27 cellular contexts compared by ENCODE assay signal in the genomic region with DNA sequence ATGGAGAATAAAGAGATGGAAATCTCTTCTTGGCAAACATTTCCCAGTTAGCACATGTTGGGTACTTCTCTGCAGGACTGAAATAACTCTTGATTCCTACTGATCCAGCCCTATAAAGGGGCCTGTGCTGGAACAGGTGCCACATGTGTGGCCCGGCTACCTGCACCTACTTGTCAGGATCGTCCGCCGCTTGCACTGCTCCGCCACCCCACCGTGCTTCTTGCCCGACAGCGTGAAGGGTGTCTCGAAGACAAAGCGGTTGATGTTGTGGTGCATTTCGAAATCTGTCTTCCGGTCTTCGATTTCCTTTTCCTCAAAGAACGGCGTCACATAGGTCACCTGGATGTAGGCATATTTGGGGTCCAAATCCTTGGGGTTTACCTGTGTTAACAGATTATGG. TPM values are rescaled to one million over a fixed set of nuclear protein-coding genes. Genes with fewer than 3 reads are reported as not detected.
"Had no signal": no experiment of that assay in that cellular context is flagged by ENCODE, and none has a peak within 500 bp of the region (broad histone marks: within the 10 kb centered on the region; RNA-seq: fewer than 3 reads in every experiment).

No MANE protein-coding gene starts in this region.

- H3K27ac ChIP-seq: heart right ventricle, spleen had no signal

- DNase-seq: cortex of kidney; effector memory CD4-positive, alpha-beta T cell; heart right ventricle; hypothalamus; kidney glomerular epithelial cell; mammary epithelial cell; naive thymus-derived CD4-positive, alpha-beta T cell; posterior cingulate gyrus; spleen; stimulated activated CD4-positive, alpha-beta T cell treated with anti-CD3 and anti-CD28 coated beads, Interleukin-15, amount 100 ng/mL, for 24 hours; stimulated activated CD4-positive, alpha-beta T cell treated with anti-CD3 and anti-CD28 coated beads, Interleukin-1b, Interleukin-23, amount 100 ng/mL, for 48 hours; stimulated activated CD4-positive, alpha-beta T cell treated with anti-CD3 and anti-CD28 coated beads, Interleukin-4, amount 100 ng/mL, for 4 hours; stimulated activated naive CD4-positive, alpha-beta T cell treated with Interleukin-2 at 50 U/mL for 16 hours; trophoblast cell had no signal

- H3K4me3 ChIP-seq: heart right ventricle, spleen had no signal

- H3K4me1 ChIP-seq: heart right ventricle had no signal

- ATAC-seq: esophagus mucosa; heart right ventricle; naive thymus-derived CD4-positive, alpha-beta T cell; sciatic nerve had no signal

- H3K9me3 Mint-ChIP-seq: naive thymus-derived CD4-positive, alpha-beta T cell had no signal

- H3K27me3 ChIP-seq: heart right ventricle, spleen had no signal

- H3K4me3 Mint-ChIP-seq: naive thymus-derived CD4-positive, alpha-beta T cell had no signal

- H3K27me3 Mint-ChIP-seq: naive thymus-derived CD4-positive, alpha-beta T cell had no signal

- H3K9me3 ChIP-seq: heart right ventricle, spleen had no signal

RNA-seq across cellular contexts. Expression of gene CCDC195, which starts 58.6 kb away (rescaled TPM):
- total RNA-seq: esophagus mucosa; fibroblast of lung; frontal cortex; glomerular endothelial cell; heart right ventricle; liver; mammary epithelial cell; mesenteric fat pad; mononuclear cell; naive thymus-derived CD4-positive, alpha-beta T cell; osteocyte; pulmonary artery endothelial cell; sciatic nerve; skeletal muscle tissue; spleen; urinary bladder had no signal
- polyA plus RNA-seq: fibroblast of lung; heart right ventricle; liver; mammary epithelial cell; naive thymus-derived CD4-positive, alpha-beta T cell; neural cell; spleen; urinary bladder had no signal
